ENCODE assay signal across 7 cellular contexts in genomic region chr11:45333506-45333971, GRCh38. TPM values are rescaled to one million over a fixed set of nuclear protein-coding genes. Genes with fewer than 3 reads are reported as not detected.
DNase-seq lines count a peak whose midpoint lies in the region; ATAC-seq and TF ChIP-seq lines count a peak whose summit lies in the region.

No MANE protein-coding gene starts in this region.

- H3K4me1 Mint-ChIP-seq in CD4-positive, alpha-beta T cell (ENCODE audit: low read depth) = no peaks in the 10 kb centered on the region

- DNase-seq in HS-27A (ENCODE audit: low read depth) (peak; percentile 27), RWPE1 (ENCODE audit: low spot score) (peak; percentile 34), glomerular endothelial cell (ENCODE audit: extremely low read depth, low read depth, low spot score) (peak; percentile 20), stromal cell of bone marrow (ENCODE audit: low read depth) (peak; percentile 48), ureter (ENCODE audit: low spot score) (no peak)
- no peak for DNase-seq in CD4-positive, alpha-beta T cell
- DNase-seq in stimulated activated naive CD4-positive, alpha-beta T cell (lab: John Stamatoyannopoulos, UW) = no peak

- H3K9me3 Mint-ChIP-seq in CD4-positive, alpha-beta T cell = no peaks in the 10 kb centered on the region

- intact Hi-C loops in CD4-positive, alpha-beta T cell (cut with DNase I, micrococcal nuclease) = loop anchor here (5.0 to 10.0 kb wide), 2 partner anchors 396 to 719 kb away; no protein-coding TSS in a partner anchor

- POLR2A ChIA-PET in RWPE1 (lab: Yijun Ruan, JAX; ENCODE audit: low non-redundant PET) = no interaction called here
- POLR2A ChIA-PET in CD4-positive, alpha-beta T cell (lab: Charles Lee) = no interaction called here

- H3K27me3 Mint-ChIP-seq in CD4-positive, alpha-beta T cell = peaks cover 9% of the 10 kb centered on the region

- CTCF ChIA-PET in RWPE1 (lab: Yijun Ruan, JAX) = interaction anchor here (0.6 to 2.7 kb wide), 5 partner anchors 11 to 406 kb away, joined by 3 to 18 read pairs (median 4); no protein-coding TSS in a partner anchor
- CTCF ChIA-PET in CD4-positive, alpha-beta T cell (lab: Charles Lee) = interaction anchor here (1.8 kb wide), 1 partner anchor 223 kb away, joined by 6 read pairs; no protein-coding TSS in a partner anchor

- H3K27ac ChIP-seq in RWPE1 = no peak overlapping the region
- no peak overlapping the region for H3K27ac ChIP-seq in CD4-positive, alpha-beta T cell (ENCODE audit: low read depth, low read length)

- no peak overlapping the region for H3K27ac Mint-ChIP-seq in CD4-positive, alpha-beta T cell

- TF ChIP-seq CTCF in RWPE1 (conservative IDR thresholded peaks at IDR 0.05; ENCODE audit: low read depth) = no peak
- TF ChIP-seq CTCF in CD4-positive, alpha-beta T cell (IDR thresholded peaks at IDR 0.05) = no peak

- no peaks in the 10 kb centered on the region for H3K27me3 ChIP-seq in CD4-positive, alpha-beta T cell (ENCODE audit: control insufficient read depth, insufficient read depth, low read length)

- no peaks in the 10 kb centered on the region for H3K9me3 ChIP-seq in CD4-positive, alpha-beta T cell (ENCODE audit: control insufficient read depth, low read length)

- no peak for ATAC-seq in CD4-positive, alpha-beta T cell (ENCODE audit: poor library complexity)

- H3K36me3 Mint-ChIP-seq in CD4-positive, alpha-beta T cell (ENCODE audit: low read depth) = no peaks in the 10 kb centered on the region

- no peak overlapping the region for H3K4me3 Mint-ChIP-seq in CD4-positive, alpha-beta T cell

RNA-seq across cellular contexts. Expression of gene SYT13, which starts 47.4 kb away (rescaled TPM):
- total RNA-seq in glomerular endothelial cell (0.05 and 0.06 TPM in 2 replicates), ureter (not detected)
- total RNA-seq in CD4-positive, alpha-beta T cell = not detected

Comparison
In these comparisons a context has a peak if more than half of its experiments do, and no peak if none do; other contexts are left out.
1. DNase-seq: peak in HS-27A (single experiment), RWPE1 (single experiment), glomerular endothelial cell (single experiment) and stromal cell of bone marrow (single experiment); none in CD4-positive, alpha-beta T cell (0 of 10), ureter (single experiment) and stimulated activated naive CD4-positive, alpha-beta T cell (0 of 6).